ENCODE assay signal across 32 cellular contexts in genomic region chr11:11288972-11289616, GRCh38.
"Had no signal": no experiment of that assay in that cellular context is flagged by ENCODE, and none has a peak within 500 bp of the region (broad histone marks: within the 10 kb centered on the region; RNA-seq: fewer than 3 reads in every experiment).

No MANE protein-coding gene starts in this region.

- H3K4me1 Mint-ChIP-seq: activated naive CD4-positive, alpha-beta T cell treated with anti-CD3 and anti-CD28 coated beads, Interleukin-2, amount 10 ng/mL, durations not matched to agents 7 days and 5 days; activated naive CD8-positive, alpha-beta T cell treated with anti-CD3 and anti-CD28 coated beads, Interleukin-2, amount 10 ng/mL, durations not matched to agents 7 days and 5 days; immature natural killer cell; naive B cell; stimulated activated effector memory CD8-positive, alpha-beta T cell treated with anti-CD3 and anti-CD28 coated beads, Interleukin-12 subunit alpha, Interleukin-12 subunit beta, amount 100 ng/mL, for 72 hours had no signal

- ATAC-seq: activated CD4-positive, CD25-positive, alpha-beta regulatory T cell treated with anti-CD3 and anti-CD28 coated beads, Interleukin-2, amount 50 U/mL, for 24 hours; effector memory CD8-positive, alpha-beta T cell; heart left ventricle; left lung; lower lobe of right lung; sciatic nerve; stimulated activated effector memory CD8-positive, alpha-beta T cell treated with anti-CD3 and anti-CD28 coated beads, Interleukin-12 subunit alpha, Interleukin-12 subunit beta, amount 100 ng/mL, for 72 hours had no signal

- H3K9me3 ChIP-seq: colonic mucosa, heart left ventricle, left lung, lower lobe of right lung, pancreas, prostate gland, upper lobe of left lung, vagina had no signal

- H3K27ac ChIP-seq: colonic mucosa, heart left ventricle, left lung, lower lobe of right lung, prostate gland, upper lobe of left lung, vagina had no signal

- H3K4me3 ChIP-seq: colonic mucosa, dorsolateral prefrontal cortex, heart left ventricle, left lung, lower lobe of right lung, pancreas, prostate gland, upper lobe of left lung, vagina had no signal

- H3K36me3 ChIP-seq: colonic mucosa, pancreas, prostate gland, vagina had no signal

- H3K4me3 Mint-ChIP-seq: activated naive CD4-positive, alpha-beta T cell treated with anti-CD3 and anti-CD28 coated beads, Interleukin-2, amount 10 ng/mL, durations not matched to agents 7 days and 5 days; activated naive CD8-positive, alpha-beta T cell treated with anti-CD3 and anti-CD28 coated beads, Interleukin-2, amount 10 ng/mL, durations not matched to agents 7 days and 5 days; activated T-helper 1 cell treated with anti-CD3 and anti-CD28 coated beads, Interleukin-12 subunit alpha, Interleukin-12 subunit beta, Interleukin-2, Interleukin-4 antibody, amounts not matched to agents 30 ng/mL and 10 ng/mL and 1 ng/mL, durations not matched to agents 14 hours and 24 hours and 36 hours; effector memory CD8-positive, alpha-beta T cell; immature natural killer cell; naive B cell; stimulated activated effector memory CD8-positive, alpha-beta T cell treated with anti-CD3 and anti-CD28 coated beads, Interleukin-12 subunit alpha, Interleukin-12 subunit beta, amount 100 ng/mL, for 72 hours; stimulated activated naive CD8-positive, alpha-beta T cell treated with anti-CD3 and anti-CD28 coated beads, Interleukin-15, Interleukin-2, amounts not matched to agents 100 ng/mL and 50 ng/mL, for 24 hours had no signal

- DNase-seq: activated CD4-positive, alpha-beta T cell treated with anti-CD3 and anti-CD28 coated beads for 48 hours; activated CD4-positive, alpha-beta T cell treated with anti-CD3 and anti-CD28 coated beads, Interleukin-2, amount 50 U/mL, for 48 hours; activated CD8-positive, alpha-beta memory T cell treated with anti-CD3 and anti-CD28 coated beads for 24 hours; activated effector memory CD4-positive, alpha-beta T cell treated with anti-CD3 and anti-CD28 coated beads, Interleukin-2, amount 50 U/mL, for 16 hours; activated naive CD4-positive, alpha-beta T cell treated with anti-CD3 and anti-CD28 coated beads, Interleukin-2, amount 10 ng/mL, durations not matched to agents 7 days and 5 days; activated naive CD8-positive, alpha-beta T cell treated with anti-CD3 and anti-CD28 coated beads, Interleukin-2, amount 10 ng/mL, durations not matched to agents 7 days and 5 days; central memory CD4-positive, alpha-beta T cell; colonic mucosa; effector memory CD8-positive, alpha-beta T cell; heart left ventricle; hypothalamus; immature natural killer cell; kidney glomerular epithelial cell; left lung; lower lobe of right lung; naive B cell; nucleus accumbens; pancreas; retina; small intestine; stimulated activated CD4-positive, alpha-beta T cell treated with anti-CD3 and anti-CD28 coated beads, Interleukin-4, amount 100 ng/mL, for 24 hours; upper lobe of left lung had no signal

- H3K27ac Mint-ChIP-seq: activated naive CD4-positive, alpha-beta T cell treated with anti-CD3 and anti-CD28 coated beads, Interleukin-2, amount 10 ng/mL, durations not matched to agents 7 days and 5 days; activated naive CD8-positive, alpha-beta T cell treated with anti-CD3 and anti-CD28 coated beads, Interleukin-2, amount 10 ng/mL, durations not matched to agents 7 days and 5 days; activated T-helper 1 cell treated with anti-CD3 and anti-CD28 coated beads, Interleukin-12 subunit alpha, Interleukin-12 subunit beta, Interleukin-2, Interleukin-4 antibody, amounts not matched to agents 30 ng/mL and 10 ng/mL and 1 ng/mL, durations not matched to agents 14 hours and 24 hours and 36 hours; effector memory CD8-positive, alpha-beta T cell; immature natural killer cell; stimulated activated effector memory CD8-positive, alpha-beta T cell treated with anti-CD3 and anti-CD28 coated beads, Interleukin-12 subunit alpha, Interleukin-12 subunit beta, amount 100 ng/mL, for 72 hours; stimulated activated naive CD8-positive, alpha-beta T cell treated with anti-CD3 and anti-CD28 coated beads, Interleukin-15, Interleukin-2, amounts not matched to agents 100 ng/mL and 50 ng/mL, for 24 hours had no signal

- H3K4me1 ChIP-seq: colonic mucosa, left lung, prostate gland, vagina had no signal

- H3K9me3 Mint-ChIP-seq: activated naive CD4-positive, alpha-beta T cell treated with anti-CD3 and anti-CD28 coated beads, Interleukin-2, amount 10 ng/mL, durations not matched to agents 7 days and 5 days; activated naive CD8-positive, alpha-beta T cell treated with anti-CD3 and anti-CD28 coated beads, Interleukin-2, amount 10 ng/mL, durations not matched to agents 7 days and 5 days; activated T-helper 1 cell treated with anti-CD3 and anti-CD28 coated beads, Interleukin-12 subunit alpha, Interleukin-12 subunit beta, Interleukin-2, Interleukin-4 antibody, amounts not matched to agents 30 ng/mL and 10 ng/mL and 1 ng/mL, durations not matched to agents 14 hours and 24 hours and 36 hours; effector memory CD8-positive, alpha-beta T cell; immature natural killer cell; stimulated activated effector memory CD8-positive, alpha-beta T cell treated with anti-CD3 and anti-CD28 coated beads, Interleukin-12 subunit alpha, Interleukin-12 subunit beta, amount 100 ng/mL, for 72 hours; stimulated activated naive CD8-positive, alpha-beta T cell treated with anti-CD3 and anti-CD28 coated beads, Interleukin-15, Interleukin-2, amounts not matched to agents 100 ng/mL and 50 ng/mL, for 24 hours had no signal

- H3K36me3 Mint-ChIP-seq: activated naive CD4-positive, alpha-beta T cell treated with anti-CD3 and anti-CD28 coated beads, Interleukin-2, amount 10 ng/mL, durations not matched to agents 7 days and 5 days; activated naive CD8-positive, alpha-beta T cell treated with anti-CD3 and anti-CD28 coated beads, Interleukin-2, amount 10 ng/mL, durations not matched to agents 7 days and 5 days; immature natural killer cell; naive B cell; stimulated activated effector memory CD8-positive, alpha-beta T cell treated with anti-CD3 and anti-CD28 coated beads, Interleukin-12 subunit alpha, Interleukin-12 subunit beta, amount 100 ng/mL, for 72 hours had no signal

- FAIRE-seq: astrocyte, endothelial cell of umbilical vein, pancreas, small intestine had no signal
